6 cellular contexts compared by ENCODE assay signal in the genomic region with DNA sequence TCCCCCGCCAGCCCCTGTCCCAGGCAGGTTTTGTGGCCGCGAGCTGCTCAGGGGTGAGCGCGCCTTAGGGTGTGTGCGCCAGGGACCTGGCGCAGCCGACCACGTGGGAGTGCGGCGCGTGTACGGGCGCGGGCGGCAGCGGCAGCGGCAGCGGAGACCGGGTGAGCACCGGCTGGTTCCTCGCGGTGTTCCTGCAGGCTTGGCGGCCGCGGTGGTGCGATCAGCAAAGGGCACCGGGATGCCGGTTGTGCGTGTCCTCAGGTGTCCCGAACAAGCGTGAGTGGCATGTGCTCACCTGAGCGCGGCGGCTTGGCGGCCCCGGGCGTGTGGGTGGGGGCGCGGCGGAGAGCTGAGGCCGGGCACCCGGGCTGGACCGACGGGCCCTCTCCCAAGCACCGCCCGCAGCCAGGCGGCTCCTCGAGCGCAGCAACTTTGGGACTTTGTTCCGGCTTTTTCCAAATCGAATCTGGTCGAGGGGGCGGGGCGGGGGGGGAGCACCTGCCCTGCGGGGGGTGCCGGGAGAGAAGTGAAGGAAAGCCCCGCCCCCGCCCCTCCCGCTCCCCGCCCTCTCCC. TPM values are rescaled to one million over a fixed set of nuclear protein-coding genes. Genes with fewer than 3 reads are reported as not detected.
DNase-seq lines count a peak whose midpoint lies in the region; ATAC-seq, FAIRE-seq and TF ChIP-seq lines count a peak whose summit lies in the region.

No MANE protein-coding gene starts in this region.

- TF ChIP-seq CTCF in CD8-positive, alpha-beta T cell (IDR thresholded peaks at IDR 0.05) = no peak
- TF ChIP-seq CTCF in SK-N-SH (IDR thresholded peaks at IDR 0.05) (no peak), fibroblast of mammary gland (conservative IDR thresholded peaks at IDR 0.05; ENCODE audit: control insufficient read depth, insufficient read depth, low read depth, low read length) (no peak)

- no peaks in the 10 kb centered on the region for H4K20me1 ChIP-seq in SK-N-SH (ENCODE audit: insufficient read depth)

- CTCF ChIA-PET in CD8-positive, alpha-beta T cell (lab: Charles Lee) = no interaction called here
- CTCF ChIA-PET in SK-N-SH (lab: Yijun Ruan, JAX) = interaction anchor here (0.7 to 3.1 kb wide), 10 partner anchors 11 to 140 kb away, joined by 3 to 16 read pairs (median 4); partner anchors contain the start of genes ATP6V0D1 and ZDHHC1

- peak overlapping the region; percentile 80 for H3K4me3 Mint-ChIP-seq in CD8-positive, alpha-beta T cell

- H3K4me2 ChIP-seq in SK-N-SH = peak overlapping the region; percentile 74

- peaks cover 7% of the 10 kb centered on the region for H3K4me1 ChIP-seq in CD8-positive, alpha-beta T cell (ENCODE audit: insufficient read depth, low read length)
- H3K4me1 ChIP-seq in SK-N-SH (ENCODE audit: control insufficient read depth in 1 of 2, insufficient read depth in 2 of 2, low read depth in 1 of 2, low read length in 1 of 2) = peaks cover 0 to 12% of the 10 kb centered on the region in 2 experiments; a peak in 1 of 4 replicates

- POLR2A ChIA-PET in CD8-positive, alpha-beta T cell (lab: Charles Lee) = no interaction called here
- POLR2A ChIA-PET in SK-N-SH (lab: Yijun Ruan, JAX) = interaction anchor here (0.9 to 1.1 kb wide), 2 partner anchors 12 to 14 kb away, joined by 3 to 4 read pairs; no protein-coding TSS in a partner anchor

- no peak for TF ChIP-seq EP300 in SK-N-SH (IDR thresholded peaks at IDR 0.05; ENCODE audit: borderline replicate concordance in 1 of 2, low read depth in 1 of 2, low read length in 1 of 2)

- H3K36me3 ChIP-seq in CD8-positive, alpha-beta T cell (ENCODE audit: insufficient read depth, low read length) = no peaks in the 10 kb centered on the region
- H3K36me3 ChIP-seq in SK-N-SH (replicated peaks in 1 of 2; ENCODE audit: control insufficient read depth in 1 of 2, insufficient read depth in 2 of 2, low read length in 1 of 2) = no peaks in the 10 kb centered on the region

- no peaks in the 10 kb centered on the region for H3K9me2 ChIP-seq in SK-N-SH

- FAIRE-seq in RCC 7860 (lab: Jason Lieb, UNC) = no peak

- peaks cover 11% of the 10 kb centered on the region for H3K4me1 Mint-ChIP-seq in CD8-positive, alpha-beta T cell (ENCODE audit: low read depth)

- peak; percentile 39 for ATAC-seq in CD8-positive, alpha-beta T cell

- H2AFZ ChIP-seq in SK-N-SH (ENCODE audit: low read depth) = no peak overlapping the region

- no peaks in the 10 kb centered on the region for H3F3A ChIP-seq in SK-N-SH (replicated peaks; ENCODE audit: insufficient read depth)

- peaks cover 14% of the 10 kb centered on the region for H3K27me3 ChIP-seq in CD8-positive, alpha-beta T cell (ENCODE audit: insufficient read depth, low read length)
- no peaks in the 10 kb centered on the region; the same call in 1 of the 2 replicates for H3K27me3 ChIP-seq in SK-N-SH (ENCODE audit: insufficient read depth)

- DNase-seq in CD8-positive, alpha-beta T cell = peak in 1 of 7 experiments; percentile 32
- DNase-seq in SK-N-SH = peak; percentile 68
- no peak for DNase-seq in fibroblast of mammary gland (ENCODE audit: low read depth)
- DNase-seq in stimulated activated CD4-positive, alpha-beta T cell treated with anti-CD3 and anti-CD28 coated beads, Interleukin-15, amount 100 ng/mL, for 24 hours = peak; percentile 56
- DNase-seq in SKM-1 (lab: John Stamatoyannopoulos, UW; ENCODE audit: unreplicated experiment) = no peak
- DNase-seq in RCC 7860 (ENCODE audit: low spot score) = no peak

- no peaks in the 10 kb centered on the region for H3K79me2 ChIP-seq in SK-N-SH (ENCODE audit: insufficient read depth)

- no peak overlapping the region for H3K27ac ChIP-seq in CD8-positive, alpha-beta T cell (ENCODE audit: low read depth, low read length)
- no peak overlapping the region for H3K27ac ChIP-seq in SK-N-SH (ENCODE audit: low read depth in 2 of 2, low read length in 1 of 2)

- no peak overlapping the region for H3K9ac ChIP-seq in SK-N-SH

- WGBS in SK-N-SH (ENCODE audit: low lambda C conversion rate) = 4% methylated on average over 37 of the region's 61 CpGs

- no peaks in the 10 kb centered on the region for H3K9me3 Mint-ChIP-seq in CD8-positive, alpha-beta T cell

- no peaks in the 10 kb centered on the region for H3K36me3 Mint-ChIP-seq in CD8-positive, alpha-beta T cell

- no peak for TF ChIP-seq RAD21 in SK-N-SH (IDR thresholded peaks at IDR 0.05; ENCODE audit: low read length)

- no peak overlapping the region for H3K27ac Mint-ChIP-seq in CD8-positive, alpha-beta T cell

- intact Hi-C loops in CD8-positive, alpha-beta T cell (cut with DNase I, micrococcal nuclease) = no loop called here

- H3K9me3 ChIP-seq in CD8-positive, alpha-beta T cell (ENCODE audit: low read length) = no peaks in the 10 kb centered on the region
- H3K9me3 ChIP-seq in SK-N-SH = no peaks in the 10 kb centered on the region

- H3K4me3 ChIP-seq in CD8-positive, alpha-beta T cell (ENCODE audit: low read depth, low read length) = peak overlapping the region; percentile 37
- H3K4me3 ChIP-seq in SK-N-SH (ENCODE audit: low read depth in 2 of 2, low read length in 1 of 2) (peak overlapping the region in 1 of 2 experiments; percentile 40; a peak in 3 of 4 replicates), fibroblast of mammary gland (ENCODE audit: control insufficient read depth, low read depth, low read length) (peak overlapping the region; percentile 7)

- peaks cover 38% of the 10 kb centered on the region for H3K27me3 Mint-ChIP-seq in CD8-positive, alpha-beta T cell (ENCODE audit: low read depth)

TF ChIP-seq in SK-N-SH, 30 proteins besides CTCF, POLR2A, EP300 and RAD21:
- TF ChIP-seq EZH2phosphoT487 (IDR thresholded peaks at IDR 0.05; ENCODE audit: borderline replicate concordance, low read depth) = no peak
- TF ChIP-seq, protein P1, sequence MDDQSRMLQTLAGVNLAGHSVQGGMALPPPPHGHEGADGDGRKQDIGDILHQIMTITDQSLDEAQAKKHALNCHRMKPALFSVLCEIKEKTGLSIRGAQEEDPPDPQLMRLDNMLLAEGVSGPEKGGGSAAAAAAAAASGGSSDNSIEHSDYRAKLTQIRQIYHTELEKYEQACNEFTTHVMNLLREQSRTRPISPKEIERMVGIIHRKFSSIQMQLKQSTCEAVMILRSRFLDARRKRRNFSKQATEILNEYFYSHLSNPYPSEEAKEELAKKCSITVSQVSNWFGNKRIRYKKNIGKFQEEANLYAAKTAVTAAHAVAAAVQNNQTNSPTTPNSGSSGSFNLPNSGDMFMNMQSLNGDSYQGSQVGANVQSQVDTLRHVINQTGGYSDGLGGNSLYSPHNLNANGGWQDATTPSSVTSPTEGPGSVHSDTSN (IDR thresholded peaks at IDR 0.05) = no peak
- TF ChIP-seq TAF1 (IDR thresholded peaks at IDR 0.05; ENCODE audit: borderline replicate concordance, low read depth, low read length) = no peak
- TF ChIP-seq RXRA (IDR thresholded peaks at IDR 0.05; ENCODE audit: borderline replicate concordance, low read depth) = no peak
- TF ChIP-seq TCF12 (IDR thresholded peaks at IDR 0.05) = no peak
- TF ChIP-seq JUND (IDR thresholded peaks at IDR 0.05) = no peak
- TF ChIP-seq SMC3 (IDR thresholded peaks at IDR 0.05; ENCODE audit: low read depth, low read length) = no peak
- no peak for TF ChIP-seq ELF1 (IDR thresholded peaks at IDR 0.05)
- no peak for TF ChIP-seq RFX5 (IDR thresholded peaks at IDR 0.05; ENCODE audit: low read length)
- TF ChIP-seq, protein P2, sequence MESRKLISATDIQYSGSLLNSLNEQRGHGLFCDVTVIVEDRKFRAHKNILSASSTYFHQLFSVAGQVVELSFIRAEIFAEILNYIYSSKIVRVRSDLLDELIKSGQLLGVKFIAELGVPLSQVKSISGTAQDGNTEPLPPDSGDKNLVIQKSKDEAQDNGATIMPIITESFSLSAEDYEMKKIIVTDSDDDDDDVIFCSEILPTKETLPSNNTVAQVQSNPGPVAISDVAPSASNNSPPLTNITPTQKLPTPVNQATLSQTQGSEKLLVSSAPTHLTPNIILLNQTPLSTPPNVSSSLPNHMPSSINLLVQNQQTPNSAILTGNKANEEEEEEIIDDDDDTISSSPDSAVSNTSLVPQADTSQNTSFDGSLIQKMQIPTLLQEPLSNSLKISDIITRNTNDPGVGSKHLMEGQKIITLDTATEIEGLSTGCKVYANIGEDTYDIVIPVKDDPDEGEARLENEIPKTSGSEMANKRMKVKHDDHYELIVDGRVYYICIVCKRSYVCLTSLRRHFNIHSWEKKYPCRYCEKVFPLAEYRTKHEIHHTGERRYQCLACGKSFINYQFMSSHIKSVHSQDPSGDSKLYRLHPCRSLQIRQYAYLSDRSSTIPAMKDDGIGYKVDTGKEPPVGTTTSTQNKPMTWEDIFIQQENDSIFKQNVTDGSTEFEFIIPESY (IDR thresholded peaks at IDR 0.05; ENCODE audit: borderline replicate concordance, low read depth) = no peak
- no peak for TF ChIP-seq POLR2AphosphoS5 (IDR thresholded peaks at IDR 0.05; ENCODE audit: low read depth, low read length)
- no peak for TF ChIP-seq TEAD4 (IDR thresholded peaks at IDR 0.05; ENCODE audit: borderline replicate concordance, insufficient read depth)

RNA-seq across cellular contexts. Expression of gene HSD11B2, which starts 0.3 kb away (rescaled TPM):
- not detected for total RNA-seq in CD8-positive, alpha-beta T cell
- polyA plus RNA-seq in SK-N-SH (2012; rRNA removed) = 0.19 and 0.23 TPM in 2 replicates
- polyA plus RNA-seq in SK-N-SH (2012; cell fraction: cytosol; rRNA removed) = 0.08 and 0.10 TPM in 2 replicates
- polyA plus RNA-seq in SK-N-SH (2012; cell fraction: nucleus; rRNA removed) = 0.58 and 0.75 TPM in 2 replicates

RNA-seq across cellular contexts. Expression of gene ZDHHC1, which starts 14.3 kb away (rescaled TPM):
- not detected for total RNA-seq in CD8-positive, alpha-beta T cell
- polyA plus RNA-seq in SK-N-SH (2012; rRNA removed) = 14.2 and 15.8 TPM in 2 replicates
- polyA plus RNA-seq in SK-N-SH (2012; cell fraction: cytosol; rRNA removed) = 6.2 and 10.5 TPM in 2 replicates
- 39.7 and 44.1 TPM in 2 replicates for polyA plus RNA-seq in SK-N-SH (2012; cell fraction: nucleus; rRNA removed)

RNA-seq across cellular contexts. Expression of gene TPPP3, which starts 37.3 kb away (rescaled TPM):
- total RNA-seq in CD8-positive, alpha-beta T cell = not detected
- 33.5 and 36.2 TPM in 2 replicates for polyA plus RNA-seq in SK-N-SH (2012; rRNA removed)
- polyA plus RNA-seq in SK-N-SH (2012; cell fraction: cytosol; rRNA removed) = 22.8 and 30.9 TPM in 2 replicates
- 21.8 and 23.5 TPM in 2 replicates for polyA plus RNA-seq in SK-N-SH (2012; cell fraction: nucleus; rRNA removed)

RNA-seq across cellular contexts. Expression of gene ATP6V0D1, which starts 50.4 kb away (rescaled TPM):
- 10 to 100 TPM; 56.3 to 62.0 TPM for total RNA-seq in CD8-positive, alpha-beta T cell
- polyA plus RNA-seq in SK-N-SH (2012; rRNA removed) = 111 and 135 TPM in 2 replicates
- 86.6 and 113 TPM in 2 replicates for polyA plus RNA-seq in SK-N-SH (2012; cell fraction: cytosol; rRNA removed)
- polyA plus RNA-seq in SK-N-SH (2012; cell fraction: nucleus; rRNA removed) = 102 and 104 TPM in 2 replicates

RNA-seq across cellular contexts. Expression of gene AGRP, which starts 52.8 kb away (rescaled TPM):
- total RNA-seq in CD8-positive, alpha-beta T cell = not detected
- not detected in 2 replicates for polyA plus RNA-seq in SK-N-SH (2012; rRNA removed)
- polyA plus RNA-seq in SK-N-SH (2012; cell fraction: cytosol; rRNA removed) = not detected in 2 replicates
- polyA plus RNA-seq in SK-N-SH (2012; cell fraction: nucleus; rRNA removed) = not detected in 2 replicates

Comparison
In these comparisons a context has a peak if more than half of its experiments do, and no peak if none do; other contexts are left out.
1. DNase-seq: peak in SK-N-SH (single experiment) and stimulated activated CD4-positive, alpha-beta T cell treated with anti-CD3 and anti-CD28 coated beads, Interleukin-15, amount 100 ng/mL, for 24 hours (single experiment); none in fibroblast of mammary gland (single experiment), SKM-1 (single experiment) and RCC 7860 (single experiment).